Comparison of ENCODE assay signal across 20 cellular contexts in genomic region chr17:29253037-29253436, GRCh38. TPM values are rescaled to one million over a fixed set of nuclear protein-coding genes. Genes with fewer than 3 reads are reported as not detected.
A peak's percentile ranks its signal among the peaks of the same experiment; 100 is the strongest.
DNase-seq lines count a peak whose midpoint lies in the region; ATAC-seq and TF ChIP-seq lines count a peak whose summit lies in the region.
"Had no signal": no experiment of that assay in that cellular context is flagged by ENCODE, and none has a peak within 500 bp of the region (broad histone marks: within the 10 kb centered on the region; RNA-seq: fewer than 3 reads in every experiment).

No MANE protein-coding gene starts in this region.

- H3K27me3 ChIP-seq in PC-3 (ENCODE audit: low read length) (no peaks in the 10 kb centered on the region), stomach (no peaks in the 10 kb centered on the region)

- no peaks in the 10 kb centered on the region for H3F3A ChIP-seq in PC-3 (ENCODE audit: low read length, unreplicated experiment)

- peak overlapping the region; percentile 57 for H3K27ac Mint-ChIP-seq in activated T-cell treated with anti-CD3 and anti-CD28 coated beads, Interleukin-2, amount 50 U/mL, for 72 hours
- H3K27ac Mint-ChIP-seq in Calu3 (ENCODE audit: unreplicated experiment) (peak overlapping the region; percentile 51), immature natural killer cell (peak overlapping the region in 4 of 6 donors; percentile 15 to 76 (median 72))

- intact Hi-C loops in Calu3 (cut with micrococcal nuclease; ENCODE audit: unreplicated experiment), result no loop called here
- intact Hi-C loops in PC-3 (cut with micrococcal nuclease), result no loop called here
- intact Hi-C loops in stomach (cut with DNase I; ENCODE audit: low total_unique reads), result no loop called here

- POLR2A ChIA-PET in PC-3 (lab: Charles Lee; ENCODE audit: unreplicated experiment), result no interaction called here

- H3K9me3 ChIP-seq in PC-3 (ENCODE audit: low read length) (no peaks in the 10 kb centered on the region), stomach (no peaks in the 10 kb centered on the region)

- peaks cover 15% of the 10 kb centered on the region for H3K4me1 Mint-ChIP-seq in activated T-cell treated with anti-CD3 and anti-CD28 coated beads, Interleukin-2, amount 50 U/mL, for 72 hours (ENCODE audit: low read depth)
- H3K4me1 Mint-ChIP-seq in Calu3 (ENCODE audit: low read depth, unreplicated experiment), result peaks cover 18% of the 10 kb centered on the region
- peaks cover 5 to 41% of the 10 kb centered on the region in 2 donors for H3K4me1 Mint-ChIP-seq in immature natural killer cell

- no peak overlapping the region for H3K9ac ChIP-seq in PC-3 (ENCODE audit: low read length)

- H3K4me1 ChIP-seq in PC-3 (ENCODE audit: insufficient read depth, low read length), result no peaks in the 10 kb centered on the region
- peaks cover 15 to 43% (median 32%) of the 10 kb centered on the region in 4 donors for H3K4me1 ChIP-seq in stomach

- no peak for TF ChIP-seq EP300 in stomach (IDR thresholded peaks at IDR 0.05)

- DNase-seq in activated T-cell treated with anti-CD3 and anti-CD28 coated beads, Interleukin-2, amount 50 U/mL, for 72 hours, result no peak
- no peak for DNase-seq in activated T-cell treated with anti-CD3 and anti-CD28 coated beads, Interleukin-2, amount 50 U/mL, for 1 hour
- DNase-seq in Calu3 (no peak), PC-3 (no peak), immature natural killer cell (no peak), stomach (no peak)
- DNase-seq: ACHN; COR-L47; DMS153; Kasumi-1; NCI-H1930; NCI-H446; NCI-H69; NK-92 treated with Interleukin-12 subunit alpha and Interleukin-12 subunit beta, amount 100 ng/mL, for 24 hours; RPMI8226 had no signal

- no peaks in the 10 kb centered on the region for H3K9me2 ChIP-seq in PC-3 (replicated peaks; ENCODE audit: low read length)

- H3K4me2 ChIP-seq in PC-3 (ENCODE audit: low read length), result no peak overlapping the region

- CTCF ChIA-PET in Calu3 (lab: Charles Lee), result no interaction called here
- CTCF ChIA-PET in PC-3 (lab: Charles Lee), result no interaction called here

- 87 to 95% (median 90%) methylated on average over 2 of the region's 2 CpGs for WGBS in stomach, 5 donors

- no peaks in the 10 kb centered on the region; the same call in 1 of the 2 replicates for H4K20me1 ChIP-seq in PC-3 (ENCODE audit: low read length)

- H3K27ac ChIP-seq in PC-3 (ENCODE audit: low read length), result no peak overlapping the region
- no peak overlapping the region for H3K27ac ChIP-seq in stomach

- BruUV-seq in Calu3 (replicated peaks; lab: Mats Ljungman, UMichigan) (no TSS peak), PC-3 (replicated peaks; lab: Mats Ljungman, UMichigan) (TSS peak; percentile 4)

- TF ChIP-seq CTCF in Calu3 (IDR thresholded peaks at IDR 0.05; ENCODE audit: unreplicated experiment) (no peak), PC-3 (conservative IDR thresholded peaks at IDR 0.05; ENCODE audit: low read depth, low read length) (0 out of 2 replicates have a peak, but pooled peaks have one; percentile 9), stomach (IDR thresholded peaks at IDR 0.05) (no peak)

- ATAC-seq in activated T-cell treated with anti-CD3 and anti-CD28 coated beads, Interleukin-2, amount 50 U/mL, for 72 hours (replicated peaks in 1 of 2), result no peak
- ATAC-seq in PC-3, result no peak
- no peak for ATAC-seq in HG02870 (IDR thresholded peaks at IDR 0.05; ENCODE audit: unreplicated experiment)
- ATAC-seq in GM19324 (IDR thresholded peaks at IDR 0.05; ENCODE audit: low FRiP score, unreplicated experiment), result no peak

- TF ChIP-seq POLR2A in stomach (IDR thresholded peaks at IDR 0.05), result no peak

- no peak overlapping the region for H3K4me3 ChIP-seq in PC-3 (ENCODE audit: low read length)
- H3K4me3 ChIP-seq in stomach, result no peak overlapping the region

- no peaks in the 10 kb centered on the region for H3K9me3 Mint-ChIP-seq in activated T-cell treated with anti-CD3 and anti-CD28 coated beads, Interleukin-2, amount 50 U/mL, for 72 hours
- H3K9me3 Mint-ChIP-seq in Calu3 (ENCODE audit: low read depth, unreplicated experiment), result no peaks in the 10 kb centered on the region
- H3K9me3 Mint-ChIP-seq in immature natural killer cell, result no peaks in the 10 kb centered on the region

- H3K4me3 Mint-ChIP-seq in activated T-cell treated with anti-CD3 and anti-CD28 coated beads, Interleukin-2, amount 50 U/mL, for 72 hours, result no peak overlapping the region
- H3K4me3 Mint-ChIP-seq in Calu3 (ENCODE audit: low read depth, unreplicated experiment), result no peak overlapping the region
- H3K4me3 Mint-ChIP-seq in immature natural killer cell, result no peak overlapping the region
- H3K4me3 Mint-ChIP-seq: CD14-positive monocyte had no signal

- no peaks in the 10 kb centered on the region for H3K79me2 ChIP-seq in PC-3 (ENCODE audit: low read length)

- no peaks in the 10 kb centered on the region for H3K36me3 ChIP-seq in PC-3 (ENCODE audit: low read depth, low read length)
- H3K36me3 ChIP-seq in stomach, result peaks cover 0 to 7% (median 0%) of the 10 kb centered on the region in 4 donors

- H2AFZ ChIP-seq in PC-3 (ENCODE audit: low read length), result no peak overlapping the region

- no peaks in the 10 kb centered on the region for H3K27me3 Mint-ChIP-seq in activated T-cell treated with anti-CD3 and anti-CD28 coated beads, Interleukin-2, amount 50 U/mL, for 72 hours (ENCODE audit: low read depth)
- H3K27me3 Mint-ChIP-seq in Calu3 (ENCODE audit: unreplicated experiment) (no peaks in the 10 kb centered on the region), immature natural killer cell (ENCODE audit: low read depth in 3 of 3) (peaks cover 0 to 2% (median 0%) of the 10 kb centered on the region in 3 donors)

- peaks cover 3 to 7% of the 10 kb centered on the region in 2 donors for H3K36me3 Mint-ChIP-seq in activated T-cell treated with anti-CD3 and anti-CD28 coated beads, Interleukin-2, amount 50 U/mL, for 72 hours (ENCODE audit: insufficient read depth in 2 of 2)
- peaks cover 36% of the 10 kb centered on the region for H3K36me3 Mint-ChIP-seq in Calu3 (ENCODE audit: insufficient read depth, unreplicated experiment)
- H3K36me3 Mint-ChIP-seq in immature natural killer cell, result no peaks in the 10 kb centered on the region

RNA-seq across cellular contexts. Expression of gene CRYBA1, which starts 6.4 kb away (rescaled TPM):
- not detected for total RNA-seq in activated T-cell treated with anti-CD3 and anti-CD28 coated beads, Interleukin-2, amount 50 U/mL, for 72 hours
- total RNA-seq in Calu3 (2022) (not detected in 2 replicates), PC-3 (2014; rRNA removed) (not detected in 2 replicates), stomach (not detected)
- polyA plus RNA-seq in immature natural killer cell (not detected), stomach (not detected)
- total RNA-seq: H4, OCI-LY7 had no signal
- polyA plus RNA-seq: CD14-positive monocyte had no signal

RNA-seq across cellular contexts. Expression of gene NUFIP2, which starts 40.9 kb away (rescaled TPM):
- total RNA-seq in activated T-cell treated with anti-CD3 and anti-CD28 coated beads, Interleukin-2, amount 50 U/mL, for 72 hours, result 10 to 100 TPM; 72.9 to 74.3 TPM
- total RNA-seq in Calu3 (2022), result 89.3 and 92.9 TPM in 2 replicates
- 16.1 and 22.6 TPM in 2 replicates for total RNA-seq in PC-3 (2014; rRNA removed)
- 10 to 100 TPM in 2 of 3 donors, 1 to 10 TPM in 1; 8.6 to 17.2 (median 11.9) TPM for polyA plus RNA-seq in immature natural killer cell
- 100 to 1,000 TPM in 1 of 5 donors, 10 to 100 TPM in 4; 22.0 to 151 (median 39.7) TPM for total RNA-seq in stomach
- 1 to 10 TPM; 5.6 to 6.9 (median 6.1) TPM for polyA plus RNA-seq in stomach
